ENCODE assay signal across 14 cellular contexts in genomic region chr13:66556306-66556705, GRCh38.
"Had no signal": no experiment of that assay in that cellular context is flagged by ENCODE, and none has a peak within 500 bp of the region (broad histone marks: within the 10 kb centered on the region; RNA-seq: fewer than 3 reads in every experiment).

No MANE protein-coding gene starts in this region.

- H3K4me1 Mint-ChIP-seq: T-helper 17 cell had no signal

- H3K4me3 Mint-ChIP-seq: activated T-cell treated with anti-CD3 and anti-CD28 coated beads, Interleukin-2, amount 50 U/mL, for 24 hours; naive B cell; stimulated activated naive CD8-positive, alpha-beta T cell treated with anti-CD3 and anti-CD28 coated beads, Interleukin-15, Interleukin-2, amounts not matched to agents 100 ng/mL and 50 ng/mL, for 24 hours; T-helper 17 cell had no signal

- H3K27me3 Mint-ChIP-seq: activated T-cell treated with anti-CD3 and anti-CD28 coated beads, Interleukin-2, amount 50 U/mL, for 24 hours; naive B cell; stimulated activated naive CD8-positive, alpha-beta T cell treated with anti-CD3 and anti-CD28 coated beads, Interleukin-15, Interleukin-2, amounts not matched to agents 100 ng/mL and 50 ng/mL, for 24 hours; T-helper 17 cell had no signal

- DNase-seq: activated CD4-positive, CD25-positive, alpha-beta regulatory T cell; activated effector memory CD4-positive, alpha-beta T cell treated with anti-CD3 and anti-CD28 coated beads, Interleukin-2, amount 50 U/mL, for 16 hours; activated T-cell treated with anti-CD3 and anti-CD28 coated beads, Interleukin-2, amount 50 U/mL, for 24 hours; left colon; naive B cell; retina; stimulated activated CD4-positive, alpha-beta T cell treated with anti-CD3 and anti-CD28 coated beads, Interleukin-15, amount 100 ng/mL, for 24 hours; stimulated activated CD4-positive, alpha-beta T cell treated with anti-CD3 and anti-CD28 coated beads, Interleukin-4, amount 100 ng/mL, for 24 hours; T-helper 17 cell; upper lobe of right lung had no signal

- H3K9me3 Mint-ChIP-seq: activated T-cell treated with anti-CD3 and anti-CD28 coated beads, Interleukin-2, amount 50 U/mL, for 24 hours; naive B cell had no signal

- H3K27ac Mint-ChIP-seq: activated naive CD4-positive, alpha-beta T cell treated with anti-CD3 and anti-CD28 coated beads, Interleukin-2, amount 50 U/mL, for 72 hours; activated T-cell treated with anti-CD3 and anti-CD28 coated beads, Interleukin-2, amount 50 U/mL, for 24 hours; naive B cell; stimulated activated naive CD8-positive, alpha-beta T cell treated with anti-CD3 and anti-CD28 coated beads, Interleukin-15, Interleukin-2, amounts not matched to agents 100 ng/mL and 50 ng/mL, for 24 hours; T-helper 17 cell had no signal

- H3K36me3 Mint-ChIP-seq: activated naive CD4-positive, alpha-beta T cell treated with anti-CD3 and anti-CD28 coated beads, Interleukin-2, amount 50 U/mL, for 72 hours; naive B cell had no signal

- H3K4me3 ChIP-seq: breast epithelium, lung, upper lobe of right lung had no signal

- ATAC-seq: activated naive CD4-positive, alpha-beta T cell treated with anti-CD3 and anti-CD28 coated beads, Interleukin-2, amount 50 U/mL, for 72 hours; left colon; T-helper 17 cell; upper lobe of right lung had no signal
